Comparison of ENCODE assay signal across 2 cellular contexts in the genomic region with DNA sequence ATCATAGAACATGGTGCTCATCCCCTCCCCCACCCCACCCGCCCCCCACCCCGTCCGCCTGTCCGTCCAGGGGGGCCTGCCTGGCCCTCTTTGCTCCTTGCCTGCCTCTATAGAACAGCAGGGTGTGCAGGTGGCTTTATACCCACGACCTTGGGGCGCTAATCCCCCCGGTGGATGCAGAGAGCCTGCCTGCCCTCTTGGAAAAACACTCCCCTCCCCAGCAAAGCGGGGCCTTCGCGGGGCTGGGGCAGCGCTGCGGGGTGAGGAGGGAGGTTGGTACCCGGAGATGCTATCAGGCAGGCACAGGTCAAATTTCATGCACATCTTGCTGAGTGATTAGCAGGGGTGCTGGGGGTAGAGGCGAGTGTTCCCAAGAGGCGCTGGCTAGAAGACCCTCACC.
TF ChIP-seq lines count a peak whose summit lies in the region.

No MANE protein-coding gene starts in this region.

TF ChIP-seq in HEK293, 187 proteins besides CTCF, POLR2A, EP300 and RAD21:
- TF ChIP-seq ZNF747 (tag by site-specific recombination; IDR thresholded peaks at IDR 0.05), result no peak
- TF ChIP-seq, protein P1, sequence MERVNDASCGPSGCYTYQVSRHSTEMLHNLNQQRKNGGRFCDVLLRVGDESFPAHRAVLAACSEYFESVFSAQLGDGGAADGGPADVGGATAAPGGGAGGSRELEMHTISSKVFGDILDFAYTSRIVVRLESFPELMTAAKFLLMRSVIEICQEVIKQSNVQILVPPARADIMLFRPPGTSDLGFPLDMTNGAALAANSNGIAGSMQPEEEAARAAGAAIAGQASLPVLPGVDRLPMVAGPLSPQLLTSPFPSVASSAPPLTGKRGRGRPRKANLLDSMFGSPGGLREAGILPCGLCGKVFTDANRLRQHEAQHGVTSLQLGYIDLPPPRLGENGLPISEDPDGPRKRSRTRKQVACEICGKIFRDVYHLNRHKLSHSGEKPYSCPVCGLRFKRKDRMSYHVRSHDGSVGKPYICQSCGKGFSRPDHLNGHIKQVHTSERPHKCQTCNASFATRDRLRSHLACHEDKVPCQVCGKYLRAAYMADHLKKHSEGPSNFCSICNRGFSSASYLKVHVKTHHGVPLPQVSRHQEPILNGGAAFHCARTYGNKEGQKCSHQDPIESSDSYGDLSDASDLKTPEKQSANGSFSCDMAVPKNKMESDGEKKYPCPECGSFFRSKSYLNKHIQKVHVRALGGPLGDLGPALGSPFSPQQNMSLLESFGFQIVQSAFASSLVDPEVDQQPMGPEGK (tag by site-specific recombination; IDR thresholded peaks at IDR 0.05), result peak; percentile 25; the same call in 1 of the 2 replicates
- no peak for TF ChIP-seq MEIS1 (CRISPR knock-in tag; IDR thresholded peaks at IDR 0.05; ENCODE audit: borderline replicate concordance)
- TF ChIP-seq ZNF645 (tag by site-specific recombination; IDR thresholded peaks at IDR 0.05), result no peak

TF ChIP-seq in K562, 482 proteins besides CTCF, POLR2A, EP300 and RAD21:
- TF ChIP-seq MEIS2 (IDR thresholded peaks at IDR 0.05; ENCODE audit: partially characterized antibody) (peak; percentile 6), ZNF408 (CRISPR knock-in tag; IDR thresholded peaks at IDR 0.05; ENCODE audit: low read depth) (no peak)
